In genomic region chr9:1460143-1460769, GRCh38 we compare ENCODE assay signal across 8 cellular contexts.
A peak's percentile ranks its signal among the peaks of the same experiment; 100 is the strongest.
DNase-seq lines count a peak whose midpoint lies in the region; ATAC-seq and TF ChIP-seq lines count a peak whose summit lies in the region.

No MANE protein-coding gene starts in this region.

- H3K4me3 ChIP-seq in SU-DHL-6 (ENCODE audit: insufficient read depth, low read length, poor library complexity, severe bottlenecking) = no peak overlapping the region
- H3K4me3 ChIP-seq in effector memory CD4-positive, alpha-beta T cell (ENCODE audit: insufficient read depth, low read depth, low read length, poor library complexity, severe bottlenecking) = no peak overlapping the region

- no peaks in the 10 kb centered on the region for H3K9me2 ChIP-seq in SU-DHL-6 (replicated peaks; ENCODE audit: insufficient read depth, low read length)

- no peaks in the 10 kb centered on the region for H3K79me2 ChIP-seq in SU-DHL-6 (ENCODE audit: insufficient read depth, low read length)

- no peak overlapping the region for H2AFZ ChIP-seq in SU-DHL-6 (ENCODE audit: low read depth, low read length, severe bottlenecking)

- H4K20me1 ChIP-seq in SU-DHL-6 (ENCODE audit: low read depth, low read length) = no peaks in the 10 kb centered on the region

- H3F3A ChIP-seq in SU-DHL-6 (ENCODE audit: insufficient read depth) = no peaks in the 10 kb centered on the region

- H3K27me3 ChIP-seq in SU-DHL-6 (ENCODE audit: low read length) = no peaks in the 10 kb centered on the region
- no peaks in the 10 kb centered on the region for H3K27me3 ChIP-seq in effector memory CD4-positive, alpha-beta T cell (replicated peaks; ENCODE audit: control insufficient read depth, insufficient read depth, low read length, poor library complexity, severe bottlenecking)

- H3K4me1 Mint-ChIP-seq in nephron = no peaks in the 10 kb centered on the region
- H3K4me1 Mint-ChIP-seq in activated naive CD4-positive, alpha-beta T cell treated with anti-CD3 and anti-CD28 coated beads, Interleukin-2, amount 10 ng/mL, durations not matched to agents 7 days and 5 days = no peaks in the 10 kb centered on the region

- no peaks in the 10 kb centered on the region for H3K27me3 Mint-ChIP-seq in nephron (ENCODE audit: low read depth)
- H3K27me3 Mint-ChIP-seq in activated naive CD4-positive, alpha-beta T cell treated with anti-CD3 and anti-CD28 coated beads, Interleukin-2, amount 10 ng/mL, durations not matched to agents 7 days and 5 days = no peaks in the 10 kb centered on the region

- H3K36me3 ChIP-seq in SU-DHL-6 (ENCODE audit: low read length) = no peaks in the 10 kb centered on the region
- H3K36me3 ChIP-seq in effector memory CD4-positive, alpha-beta T cell (ENCODE audit: control insufficient read depth, insufficient read depth, low read length) = no peaks in the 10 kb centered on the region

- peak; percentile 43 for TF ChIP-seq CTCF in SU-DHL-6 (IDR thresholded peaks at IDR 0.05; ENCODE audit: insufficient read depth, low read length, poor library complexity, severe bottlenecking)
- TF ChIP-seq CTCF in nephron (IDR thresholded peaks at IDR 0.05; ENCODE audit: unreplicated experiment in 3 of 3) = peak in 2 of 3 experiments; percentile 20 to 33

- H3K27ac ChIP-seq in SU-DHL-6 (ENCODE audit: low read depth, low read length) = no peak overlapping the region
- no peak overlapping the region for H3K27ac ChIP-seq in effector memory CD4-positive, alpha-beta T cell (ENCODE audit: insufficient read depth, low read length, poor library complexity, severe bottlenecking)

- H3K27ac Mint-ChIP-seq in nephron = no peak overlapping the region
- no peak overlapping the region for H3K27ac Mint-ChIP-seq in activated naive CD4-positive, alpha-beta T cell treated with anti-CD3 and anti-CD28 coated beads, Interleukin-2, amount 10 ng/mL, durations not matched to agents 7 days and 5 days

- no peaks in the 10 kb centered on the region for H3K9me3 Mint-ChIP-seq in nephron
- H3K9me3 Mint-ChIP-seq in activated naive CD4-positive, alpha-beta T cell treated with anti-CD3 and anti-CD28 coated beads, Interleukin-2, amount 10 ng/mL, durations not matched to agents 7 days and 5 days = no peaks in the 10 kb centered on the region

- H3K4me1 ChIP-seq in effector memory CD4-positive, alpha-beta T cell (ENCODE audit: control insufficient read depth, insufficient read depth, low read length, poor library complexity, severe bottlenecking) = no peaks in the 10 kb centered on the region

- ATAC-seq in GM19043 (IDR thresholded peaks at IDR 0.05; ENCODE audit: low read depth, unreplicated experiment) (peak; percentile 70), HG03432 (IDR thresholded peaks at IDR 0.05; ENCODE audit: unreplicated experiment) (peak; percentile 71)

- H3K9ac ChIP-seq in SU-DHL-6 (ENCODE audit: low read length) = no peak overlapping the region

- H3K4me2 ChIP-seq in SU-DHL-6 (ENCODE audit: low read depth, low read length, poor library complexity, severe bottlenecking) = no peak overlapping the region

- H3K4me3 Mint-ChIP-seq in nephron = no peak overlapping the region
- H3K4me3 Mint-ChIP-seq in activated naive CD4-positive, alpha-beta T cell treated with anti-CD3 and anti-CD28 coated beads, Interleukin-2, amount 10 ng/mL, durations not matched to agents 7 days and 5 days = no peak overlapping the region

- H3K9me3 ChIP-seq in SU-DHL-6 (ENCODE audit: insufficient read depth, low read length) = no peaks in the 10 kb centered on the region
- H3K9me3 ChIP-seq in effector memory CD4-positive, alpha-beta T cell (ENCODE audit: control insufficient read depth, low read length) = no peaks in the 10 kb centered on the region

- CTCF ChIA-PET in activated naive CD4-positive, alpha-beta T cell treated with anti-CD3 and anti-CD28 coated beads, Interleukin-2, amount 10 ng/mL, durations not matched to agents 7 days and 5 days (lab: Charles Lee) = interaction anchor here (0.5 to 1.5 kb wide), 2 partner anchors 10 to 479 kb away, joined by 3 to 5 read pairs; no protein-coding TSS in a partner anchor

- H3K36me3 Mint-ChIP-seq in nephron (ENCODE audit: low read depth) = no peaks in the 10 kb centered on the region
- H3K36me3 Mint-ChIP-seq in activated naive CD4-positive, alpha-beta T cell treated with anti-CD3 and anti-CD28 coated beads, Interleukin-2, amount 10 ng/mL, durations not matched to agents 7 days and 5 days = no peaks in the 10 kb centered on the region

- DNase-seq in DMS53 treated with DMSO at 0.1 percent for 48 hours (lab: John Stamatoyannopoulos, UW; ENCODE audit: unreplicated experiment) = peak; percentile 18
- no peak for DNase-seq in retina
- no peak for DNase-seq in activated naive CD4-positive, alpha-beta T cell treated with anti-CD3 and anti-CD28 coated beads, Interleukin-2, amount 10 ng/mL, durations not matched to agents 7 days and 5 days
- DNase-seq in effector memory CD4-positive, alpha-beta T cell = no peak
